ENCODE assay signal across 11 cellular contexts in genomic region chr3:139358857-139359562, GRCh38. TPM values are rescaled to one million over a fixed set of nuclear protein-coding genes. Genes with fewer than 3 reads are reported as not detected.
DNase-seq lines count a peak whose midpoint lies in the region; ATAC-seq and TF ChIP-seq lines count a peak whose summit lies in the region.
"Had no signal": no experiment of that assay in that cellular context is flagged by ENCODE, and none has a peak within 500 bp of the region (broad histone marks: within the 10 kb centered on the region; RNA-seq: fewer than 3 reads in every experiment).

No MANE protein-coding gene starts in this region.

- peaks cover 30% of the 10 kb centered on the region for H3K36me3 Mint-ChIP-seq in neural crest cell (ENCODE audit: low read depth)

- H3K27ac Mint-ChIP-seq in neural crest cell (ENCODE audit: unreplicated experiment): peak overlapping the region; percentile 40
- H3K27ac Mint-ChIP-seq: WTC11 had no signal

- DNase-seq in DMS79 treated with DMSO at 0.1 percent for 48 hours (lab: John Stamatoyannopoulos, UW): peak; percentile 98
- peak; percentile 62 for DNase-seq in NCI-H1436 (lab: John Stamatoyannopoulos, UW)
- DNase-seq in WERI-Rb-1: no peak
- DNase-seq in neural crest cell (ENCODE audit: low read depth, low spot score): no peak
- no peak for DNase-seq in omental fat pad (ENCODE audit: low spot score)
- no peak for DNase-seq in cerebellum (ENCODE audit: low spot score)
- DNase-seq: activated T-cell treated with anti-CD3 and anti-CD28 coated beads, Interleukin-2, amount 50 U/mL, for 4 hours; brain microvascular endothelial cell; NCI-H226 had no signal

- no peaks in the 10 kb centered on the region for H3K9me3 ChIP-seq in WERI-Rb-1 (ENCODE audit: severe bottlenecking)

- H3K9me3 Mint-ChIP-seq in neural crest cell: no peaks in the 10 kb centered on the region
- H3K9me3 Mint-ChIP-seq: activated T-cell treated with anti-CD3 and anti-CD28 coated beads, Interleukin-2, amount 50 U/mL, for 4 hours; WTC11 had no signal

- peak overlapping the region; percentile 54 for H3K27ac ChIP-seq in WERI-Rb-1
- H3K27ac ChIP-seq: brain microvascular endothelial cell had no signal

- peaks cover 20% of the 10 kb centered on the region for H3K4me1 Mint-ChIP-seq in neural crest cell
- H3K4me1 Mint-ChIP-seq: WTC11 had no signal

- H3K27me3 Mint-ChIP-seq in neural crest cell (ENCODE audit: low read depth): no peaks in the 10 kb centered on the region

- no peak overlapping the region for H3K4me3 ChIP-seq in WERI-Rb-1 (ENCODE audit: low read depth, low read length)

- no peaks in the 10 kb centered on the region for H3K27me3 ChIP-seq in WERI-Rb-1 (ENCODE audit: insufficient read depth, low read depth, severe bottlenecking)
- H3K27me3 ChIP-seq: brain microvascular endothelial cell had no signal

- H3K36me3 ChIP-seq in WERI-Rb-1: peaks cover 97% of the 10 kb centered on the region

- ATAC-seq in omental fat pad (ENCODE audit: low FRiP score): no peak
- no peak for ATAC-seq in HG02981 (IDR thresholded peaks at IDR 0.05; ENCODE audit: unreplicated experiment)
- ATAC-seq: activated T-cell treated with anti-CD3 and anti-CD28 coated beads, Interleukin-2, amount 50 U/mL, for 4 hours; WTC11 had no signal

- TF ChIP-seq CTCF in WERI-Rb-1 (IDR thresholded peaks at IDR 0.05; ENCODE audit: low read depth, low read length): no peak
- no peak for TF ChIP-seq CTCF in neural crest cell (conservative IDR thresholded peaks at IDR 0.05)
- TF ChIP-seq CTCF in omental fat pad (IDR thresholded peaks at IDR 0.05): no peak

- H3K4me3 Mint-ChIP-seq in neural crest cell: peak overlapping the region; percentile 16
- H3K4me3 Mint-ChIP-seq: activated T-cell treated with anti-CD3 and anti-CD28 coated beads, Interleukin-2, amount 50 U/mL, for 4 hours; WTC11 had no signal

RNA-seq across cellular contexts. Expression of gene MRPS22, which starts 15.2 kb away (rescaled TPM):
- 45.3 and 46.0 TPM in 2 replicates for total RNA-seq in neural crest cell
- 10 to 100 TPM; 34.8 to 52.2 (median 40.7) TPM for total RNA-seq in omental fat pad
- total RNA-seq in cerebellum: 48.0 TPM

RNA-seq across cellular contexts. Expression of gene COPB2, which starts 30.4 kb away (rescaled TPM):
- total RNA-seq in neural crest cell (113 and 114 TPM in 2 replicates), omental fat pad (10 to 100 TPM; 77.1 to 97.6 (median 91.1) TPM), cerebellum (79.3 TPM)

Comparison
In these comparisons a context has a peak if more than half of its experiments do, and no peak if none do; other contexts are left out.
1. DNase-seq: peak in DMS79 treated with DMSO at 0.1 percent for 48 hours (single experiment) and NCI-H1436 (single experiment); none in WERI-Rb-1 (single experiment), neural crest cell (single experiment), omental fat pad (single experiment) and cerebellum (single experiment).